In genomic region chr2:19362652-19363473, GRCh38 we compare ENCODE assay signal across 8 cellular contexts. TPM values are rescaled to one million over a fixed set of nuclear protein-coding genes. Genes with fewer than 3 reads are reported as not detected.
A peak's percentile ranks its signal among the peaks of the same experiment; 100 is the strongest.
DNase-seq lines count a peak whose midpoint lies in the region; ATAC-seq, FAIRE-seq and TF ChIP-seq lines count a peak whose summit lies in the region.

No MANE protein-coding gene starts in this region.

- H3K27ac ChIP-seq in A549, result peak overlapping the region; percentile 73 to 76

- POLR2A ChIA-PET in A549 (lab: Yijun Ruan, JAX), result no interaction called here
- POLR2A ChIA-PET in activated CD8-positive, alpha-beta T cell treated with anti-CD3 and anti-CD28 coated beads, Interleukin-2, amount 10 ng/mL, durations not matched to agents 7 days and 5 days (lab: Charles Lee), result interaction anchor here (5.4 kb wide), 1 partner anchor 15 kb away, joined by 36 read pairs; no protein-coding TSS in a partner anchor
- POLR2A ChIA-PET in naive thymus-derived CD8-positive, alpha-beta T cell (lab: Charles Lee), result interaction anchor here (1.2 to 5.3 kb wide), 2 partner anchors 15 kb away, joined by 4 to 51 read pairs; no protein-coding TSS in a partner anchor

- H3K4me3 ChIP-seq in A549 (peak overlapping the region; percentile 67), GM12865 (ENCODE audit: low read depth, low read length) (peak overlapping the region; percentile 67)

- peak; percentile 28 for FAIRE-seq in A549 (lab: Jason Lieb, UNC)

- WGBS in A549 (ENCODE audit: missing lambda C conversion rate), result 1% methylated on average over 35 of the region's 35 CpGs

- peak; percentile 64 to 81 for ATAC-seq in A549
- peak; percentile 42 for ATAC-seq in HG03159 (IDR thresholded peaks at IDR 0.05; ENCODE audit: unreplicated experiment)
- ATAC-seq in activated CD8-positive, alpha-beta T cell treated with anti-CD3 and anti-CD28 coated beads, Interleukin-2, amount 10 ng/mL, durations not matched to agents 7 days and 5 days, result peak; percentile 58
- ATAC-seq in naive thymus-derived CD8-positive, alpha-beta T cell, result peak; percentile 51 to 57

- peaks cover 87% of the 10 kb centered on the region for H3K27me3 Mint-ChIP-seq in activated CD8-positive, alpha-beta T cell treated with anti-CD3 and anti-CD28 coated beads, Interleukin-2, amount 10 ng/mL, durations not matched to agents 7 days and 5 days (ENCODE audit: low read depth)
- peaks cover 12 to 53% (median 29%) of the 10 kb centered on the region in 5 donors for H3K27me3 Mint-ChIP-seq in naive thymus-derived CD8-positive, alpha-beta T cell
- peaks cover 93% of the 10 kb centered on the region for H3K27me3 Mint-ChIP-seq in type B pancreatic cell

- H3K9me3 ChIP-seq in A549, result no peaks in the 10 kb centered on the region

- no peak for TF ChIP-seq POLR2A in A549 (IDR thresholded peaks at IDR 0.05; ENCODE audit: low read length)

- CTCF ChIA-PET in A549 (lab: Yijun Ruan, JAX), result interaction anchor here (0.6 to 8.1 kb wide), 27 partner anchors 9 to 1564 kb away, joined by 3 to 77 read pairs (median 4); no protein-coding TSS in a partner anchor
- CTCF ChIA-PET in activated CD8-positive, alpha-beta T cell treated with anti-CD3 and anti-CD28 coated beads, Interleukin-2, amount 10 ng/mL, durations not matched to agents 7 days and 5 days (lab: Charles Lee), result interaction anchor here (0.7 to 0.8 kb wide), 2 partner anchors 501 to 612 kb away, joined by 3 read pairs; no protein-coding TSS in a partner anchor

- H3K4me3 Mint-ChIP-seq in activated CD8-positive, alpha-beta T cell treated with anti-CD3 and anti-CD28 coated beads, Interleukin-2, amount 10 ng/mL, durations not matched to agents 7 days and 5 days, result peak overlapping the region; percentile 83
- peak overlapping the region; percentile 88 to 97 (median 95) for H3K4me3 Mint-ChIP-seq in naive thymus-derived CD8-positive, alpha-beta T cell
- H3K4me3 Mint-ChIP-seq in type B pancreatic cell, result peak overlapping the region; percentile 90

- H3K4me2 ChIP-seq in A549, result peak overlapping the region; percentile 95

- H3K9me3 Mint-ChIP-seq in activated CD8-positive, alpha-beta T cell treated with anti-CD3 and anti-CD28 coated beads, Interleukin-2, amount 10 ng/mL, durations not matched to agents 7 days and 5 days (ENCODE audit: insufficient read depth), result no peaks in the 10 kb centered on the region
- H3K9me3 Mint-ChIP-seq in naive thymus-derived CD8-positive, alpha-beta T cell, result no peaks in the 10 kb centered on the region
- H3K9me3 Mint-ChIP-seq in type B pancreatic cell, result no peaks in the 10 kb centered on the region

- DNase-seq in A549 (ENCODE audit: low read depth in 1 of 2, low spot score in 1 of 2) (peak; percentile 87 to 89), GM12865 (ENCODE audit: low read depth) (peak; percentile 66), NCI-H446 (lab: John Stamatoyannopoulos, UW) (peak; percentile 25 to 67), fibroblast of peridontal ligament (ENCODE audit: extremely low read depth) (peak; percentile 93), type B pancreatic cell (ENCODE audit: extremely low spot score, unreplicated experiment) (no peak)
- peak; percentile 58 for DNase-seq in activated CD8-positive, alpha-beta T cell treated with anti-CD3 and anti-CD28 coated beads, Interleukin-2, amount 10 ng/mL, durations not matched to agents 7 days and 5 days
- DNase-seq in naive thymus-derived CD8-positive, alpha-beta T cell, result peak in 4 of 10 donors; percentile 30 to 42 (median 37)

- peak overlapping the region; percentile 44 for H3K27ac Mint-ChIP-seq in activated CD8-positive, alpha-beta T cell treated with anti-CD3 and anti-CD28 coated beads, Interleukin-2, amount 10 ng/mL, durations not matched to agents 7 days and 5 days
- peak overlapping the region; percentile 55 to 94 (median 76) for H3K27ac Mint-ChIP-seq in naive thymus-derived CD8-positive, alpha-beta T cell
- H3K27ac Mint-ChIP-seq in type B pancreatic cell, result peak overlapping the region; percentile 49

- TF ChIP-seq RAD21 in A549 (conservative IDR thresholded peaks at IDR 0.05 in 1 of 2, IDR thresholded peaks at IDR 0.05 in 1 of 2), result peak; percentile 94 to 99

- TF ChIP-seq CTCF in A549 (IDR thresholded peaks at IDR 0.05), result peak; percentile 97
- peak; percentile 56 for TF ChIP-seq CTCF in GM12865 (IDR thresholded peaks at IDR 0.05; ENCODE audit: insufficient read depth, low read depth, low read length, missing control alignments)
- TF ChIP-seq CTCF in type B pancreatic cell (conservative IDR thresholded peaks at IDR 0.05), result peak; percentile 90

- H3K36me3 Mint-ChIP-seq in activated CD8-positive, alpha-beta T cell treated with anti-CD3 and anti-CD28 coated beads, Interleukin-2, amount 10 ng/mL, durations not matched to agents 7 days and 5 days (ENCODE audit: low read depth), result no peaks in the 10 kb centered on the region
- no peaks in the 10 kb centered on the region for H3K36me3 Mint-ChIP-seq in naive thymus-derived CD8-positive, alpha-beta T cell
- no peaks in the 10 kb centered on the region for H3K36me3 Mint-ChIP-seq in type B pancreatic cell

- TF ChIP-seq EP300 in A549 (IDR thresholded peaks at IDR 0.05), result no peak

- peaks cover 9% of the 10 kb centered on the region for H3K4me1 ChIP-seq in A549

- peaks cover 38% of the 10 kb centered on the region for H3K4me1 Mint-ChIP-seq in activated CD8-positive, alpha-beta T cell treated with anti-CD3 and anti-CD28 coated beads, Interleukin-2, amount 10 ng/mL, durations not matched to agents 7 days and 5 days (ENCODE audit: low read depth)
- H3K4me1 Mint-ChIP-seq in naive thymus-derived CD8-positive, alpha-beta T cell, result peaks cover 26 to 47% (median 43%) of the 10 kb centered on the region in 4 donors
- peaks cover 22% of the 10 kb centered on the region for H3K4me1 Mint-ChIP-seq in type B pancreatic cell (ENCODE audit: unreplicated experiment)

TF ChIP-seq in A549, 52 proteins besides CTCF, POLR2A, EP300 and RAD21:
- TF ChIP-seq SMC3 (IDR thresholded peaks at IDR 0.05) (peak; percentile 100), JUN (IDR thresholded peaks at IDR 0.05) (0 out of 5 replicates have a peak, but pooled peaks of 1 of the 2 experiments have one; percentile 40), HMGXB4 (CRISPR knock-in tag; IDR thresholded peaks at IDR 0.05; ENCODE audit: borderline replicate concordance) (no peak)

RNA-seq across cellular contexts. Expression of gene OSR1, which starts 4.4 kb away (rescaled TPM):
- polyA plus RNA-seq in A549 (2011; rRNA removed), result 1.5 and 1.8 TPM in 2 replicates
- 3.7 and 4.4 TPM in 2 replicates for polyA plus RNA-seq in A549 (2012; cell fraction: cytosol; rRNA removed)
- 6.4 and 8.1 TPM in 2 replicates for polyA plus RNA-seq in A549 (2012; cell fraction: nucleus; rRNA removed)
- 3.9 to 4.5 TPM (median 4.4 TPM) in 3 replicates for polyA plus RNA-seq in A549 (2017; fragmentation: RNase III; extraction: RNeasy Plus Mini Kit Qiagen cat#74134 plus additional on column Dnase treatment)
- 1.6 and 1.7 TPM in 2 replicates for polyA minus RNA-seq in A549 (2011; rRNA and poly(A)+ RNA removed)
- total RNA-seq in activated CD8-positive, alpha-beta T cell treated with anti-CD3 and anti-CD28 coated beads, Interleukin-2, amount 10 ng/mL, durations not matched to agents 7 days and 5 days, result not detected
- total RNA-seq in naive thymus-derived CD8-positive, alpha-beta T cell, result not detected
- polyA plus RNA-seq in naive thymus-derived CD8-positive, alpha-beta T cell, result not detected
- 9.5 and 55.7 TPM in 2 replicates for total RNA-seq in type B pancreatic cell (ENCODE audit: low replicate concordance)
